ENCODE assay signal across 13 cellular contexts in the genomic region with DNA sequence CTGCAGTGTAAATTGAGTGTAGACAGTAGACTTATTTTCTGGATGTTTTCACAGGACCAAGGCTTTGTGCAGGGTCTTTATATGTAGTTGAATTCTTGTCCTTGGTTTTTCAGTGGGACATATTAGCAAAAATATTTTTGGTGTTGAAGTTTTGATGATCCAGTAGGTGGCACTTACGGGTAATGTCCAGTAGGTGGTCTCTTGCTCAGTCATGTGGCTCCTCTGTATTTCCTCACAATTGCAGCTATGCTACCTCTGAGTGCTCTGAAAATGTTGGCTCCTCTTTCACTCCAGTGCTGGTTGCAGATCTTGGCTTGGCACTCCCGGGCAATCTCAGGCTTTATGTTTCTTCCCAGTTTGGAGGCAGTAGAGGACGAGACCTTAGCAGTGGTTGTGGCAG.
DNase-seq lines count a peak whose midpoint lies in the region; ATAC-seq, FAIRE-seq and TF ChIP-seq lines count a peak whose summit lies in the region.
"Had no signal": no experiment of that assay in that cellular context is flagged by ENCODE, and none has a peak within 500 bp of the region (broad histone marks: within the 10 kb centered on the region; RNA-seq: fewer than 3 reads in every experiment).

No MANE protein-coding gene starts in this region.

- H2AFZ ChIP-seq in K562 (ENCODE audit: low read depth, low read length) = no peak overlapping the region

- no peak overlapping the region for H3K9ac ChIP-seq in K562 (ENCODE audit: insufficient read depth in 1 of 2, low read depth in 2 of 2, low read length in 2 of 2)

- no peaks in the 10 kb centered on the region for H3K9me1 ChIP-seq in K562 (ENCODE audit: control insufficient read depth, insufficient read depth, low read length)

- POLR2A ChIA-PET in K562 (lab: Yijun Ruan, JAX) = interaction anchor here (0.6 kb wide), 1 partner anchor 793 kb away, joined by 3 read pairs; no protein-coding TSS in a partner anchor

- no peaks in the 10 kb centered on the region for H3K79me2 ChIP-seq in K562 (ENCODE audit: control insufficient read depth, insufficient read depth, low read length)

- no peaks in the 10 kb centered on the region for H3K36me3 ChIP-seq in K562 (ENCODE audit: control insufficient read depth, insufficient read depth, low read length)
- H3K36me3 ChIP-seq in kidney epithelial cell (ENCODE audit: control insufficient read depth, insufficient read depth, low read length) = no peaks in the 10 kb centered on the region
- H3K36me3 ChIP-seq in heart right ventricle = no peaks in the 10 kb centered on the region
- H3K36me3 ChIP-seq: esophagus squamous epithelium had no signal

- H3K27me3 ChIP-seq in K562 (ENCODE audit: control insufficient read depth in 2 of 2, insufficient read depth in 2 of 2, low read length in 2 of 2) (no peaks in the 10 kb centered on the region), kidney epithelial cell (ENCODE audit: control insufficient read depth, insufficient read depth, low read length) (no peaks in the 10 kb centered on the region), heart right ventricle (peaks cover 0 to 22% (median 0%) of the 10 kb centered on the region in 7 donors)
- H3K27me3 ChIP-seq: esophagus squamous epithelium had no signal

- DNase-seq in KBM-7 (peak; percentile 20), K562 (ENCODE audit: extremely low read depth in 1 of 4, low spot score in 3 of 4) (peak in 1 of 4 experiments; percentile 0), kidney epithelial cell (ENCODE audit: low read depth) (no peak), heart right ventricle (no peak)
- DNase-seq in stimulated activated CD4-positive, alpha-beta T cell treated with anti-CD3 and anti-CD28 coated beads, Interleukin-12 subunit alpha, Interleukin-12 subunit beta, amount 100 ng/mL, for 4 hours = no peak
- no peak for DNase-seq in activated T-cell treated with anti-CD3 and anti-CD28 coated beads, Interleukin-2, amount 50 U/mL, for 1 hour
- DNase-seq: esophagus squamous epithelium; left ventricle myocardium superior; Right ventricle myocardium superior; stimulated activated CD4-positive, alpha-beta T cell treated with anti-CD3 and anti-CD28 coated beads, Interleukin-1b, Interleukin-23, amount 100 ng/mL, for 48 hours; stimulated activated naive CD4-positive, alpha-beta T cell treated with Interleukin-2 at 50 U/mL for 16 hours had no signal

- 0% methylated on average over 3 of the region's 3 CpGs for WGBS in K562 (ENCODE audit: insufficient coverage, low coverage, missing lambda C conversion rate)
- WGBS in heart right ventricle, 2 donors = 77 to 80% methylated on average over 3 of the region's 3 CpGs

- no peak for TF ChIP-seq EP300 in K562 (IDR thresholded peaks at IDR 0.05; ENCODE audit: low read length)

- FAIRE-seq in K562 (lab: Jason Lieb, UNC) = no peak

- H3K4me3 ChIP-seq in K562 = no peak overlapping the region
- no peak overlapping the region for H3K4me3 ChIP-seq in kidney epithelial cell (ENCODE audit: low read depth, low read length)
- H3K4me3 ChIP-seq in heart right ventricle = no peak overlapping the region
- H3K4me3 ChIP-seq: esophagus squamous epithelium had no signal

- CTCF ChIA-PET in K562 (lab: Yijun Ruan, JAX; ENCODE audit: low intra/inter-chr PET ratio) = no interaction called here

- in situ Hi-C loops in KBM-7 (cut with MboI; ENCODE audit: low pct_unique_long_range_greater_than_20kb, low sequenced_read_pairs) (no loop called here), K562 (cut with MboI) (no loop called here)

- TF ChIP-seq POLR2A in K562 (conservative IDR thresholded peaks at IDR 0.05) = no peak

- H3K9me3 ChIP-seq in K562 (replicated peaks; ENCODE audit: control insufficient read depth, insufficient read depth, low read depth, low read length) (no peaks in the 10 kb centered on the region), heart right ventricle (no peaks in the 10 kb centered on the region)
- H3K9me3 ChIP-seq: esophagus squamous epithelium had no signal

- H4K20me1 ChIP-seq in K562 (replicated peaks; ENCODE audit: control insufficient read depth, insufficient read depth, low read length) = no peaks in the 10 kb centered on the region

- intact Hi-C loops in K562 (cut with micrococcal nuclease) = no loop called here
- intact Hi-C loops in heart right ventricle (cut with DNase I) = no loop called here

- no TSS peak for BruUV-seq in K562 (replicated peaks; lab: Mats Ljungman, UMichigan)

- ATAC-seq in GM18861 (IDR thresholded peaks at IDR 0.05; ENCODE audit: unreplicated experiment) (peak; percentile 69), K562 (peak; percentile 39; the same call in 1 of the 3 replicates), HG02571 (IDR thresholded peaks at IDR 0.05; ENCODE audit: unreplicated experiment) (no peak), heart right ventricle (no peak)
- ATAC-seq: left ventricle myocardium superior had no signal

- H3K27ac ChIP-seq in K562 (ENCODE audit: extremely low read depth, low read depth, low read length) = no peak overlapping the region
- H3K27ac ChIP-seq in heart right ventricle = no peak overlapping the region
- H3K27ac ChIP-seq: esophagus squamous epithelium had no signal

- peak in 1 of 3 experiments; percentile 28; a peak in 2 of 6 replicates for TF ChIP-seq CTCF in K562 (IDR thresholded peaks at IDR 0.05 in 2 of 3, conservative IDR thresholded peaks at IDR 0.05 in 1 of 3; ENCODE audit: insufficient read depth in 2 of 3, low read depth in 1 of 3, low read length in 3 of 3)
- peak; percentile 2 for TF ChIP-seq CTCF in kidney epithelial cell (IDR thresholded peaks at IDR 0.05; ENCODE audit: insufficient read depth, low read length, poor library complexity, severe bottlenecking)
- TF ChIP-seq CTCF in heart right ventricle (IDR thresholded peaks at IDR 0.05) = peak in 1 of 9 donors; percentile 13

- no peaks in the 10 kb centered on the region for H3K4me1 ChIP-seq in K562 (replicated peaks in 1 of 2; ENCODE audit: control insufficient read depth in 2 of 2, insufficient read depth in 2 of 2, low read length in 2 of 2)
- H3K4me1 ChIP-seq in heart right ventricle = no peaks in the 10 kb centered on the region
- H3K4me1 ChIP-seq: esophagus squamous epithelium had no signal

- no peak for TF ChIP-seq RAD21 in K562 (CRISPR knock-in tag; conservative IDR thresholded peaks at IDR 0.05 in 1 of 2, IDR thresholded peaks at IDR 0.05 in 1 of 2)

- no peak overlapping the region for H3K4me2 ChIP-seq in K562 (ENCODE audit: insufficient read depth, low read length)

TF ChIP-seq in K562, 482 proteins besides CTCF, POLR2A, EP300 and RAD21:
- TF ChIP-seq, protein P1, sequence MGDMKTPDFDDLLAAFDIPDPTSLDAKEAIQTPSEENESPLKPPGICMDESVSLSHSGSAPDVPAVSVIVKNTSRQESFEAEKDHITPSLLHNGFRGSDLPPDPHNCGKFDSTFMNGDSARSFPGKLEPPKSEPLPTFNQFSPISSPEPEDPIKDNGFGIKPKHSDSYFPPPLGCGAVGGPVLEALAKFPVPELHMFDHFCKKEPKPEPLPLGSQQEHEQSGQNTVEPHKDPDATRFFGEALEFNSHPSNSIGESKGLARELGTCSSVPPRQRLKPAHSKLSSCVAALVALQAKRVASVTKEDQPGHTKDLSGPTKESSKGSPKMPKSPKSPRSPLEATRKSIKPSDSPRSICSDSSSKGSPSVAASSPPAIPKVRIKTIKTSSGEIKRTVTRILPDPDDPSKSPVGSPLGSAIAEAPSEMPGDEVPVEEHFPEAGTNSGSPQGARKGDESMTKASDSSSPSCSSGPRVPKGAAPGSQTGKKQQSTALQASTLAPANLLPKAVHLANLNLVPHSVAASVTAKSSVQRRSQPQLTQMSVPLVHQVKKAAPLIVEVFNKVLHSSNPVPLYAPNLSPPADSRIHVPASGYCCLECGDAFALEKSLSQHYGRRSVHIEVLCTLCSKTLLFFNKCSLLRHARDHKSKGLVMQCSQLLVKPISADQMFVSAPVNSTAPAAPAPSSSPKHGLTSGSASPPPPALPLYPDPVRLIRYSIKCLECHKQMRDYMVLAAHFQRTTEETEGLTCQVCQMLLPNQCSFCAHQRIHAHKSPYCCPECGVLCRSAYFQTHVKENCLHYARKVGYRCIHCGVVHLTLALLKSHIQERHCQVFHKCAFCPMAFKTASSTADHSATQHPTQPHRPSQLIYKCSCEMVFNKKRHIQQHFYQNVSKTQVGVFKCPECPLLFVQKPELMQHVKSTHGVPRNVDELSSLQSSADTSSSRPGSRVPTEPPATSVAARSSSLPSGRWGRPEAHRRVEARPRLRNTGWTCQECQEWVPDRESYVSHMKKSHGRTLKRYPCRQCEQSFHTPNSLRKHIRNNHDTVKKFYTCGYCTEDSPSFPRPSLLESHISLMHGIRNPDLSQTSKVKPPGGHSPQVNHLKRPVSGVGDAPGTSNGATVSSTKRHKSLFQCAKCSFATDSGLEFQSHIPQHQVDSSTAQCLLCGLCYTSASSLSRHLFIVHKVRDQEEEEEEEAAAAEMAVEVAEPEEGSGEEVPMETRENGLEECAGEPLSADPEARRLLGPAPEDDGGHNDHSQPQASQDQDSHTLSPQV (IDR thresholded peaks at IDR 0.05) = no peak
- TF ChIP-seq ZKSCAN8 (CRISPR knock-in tag; IDR thresholded peaks at IDR 0.05) = no peak
- TF ChIP-seq OTX1 (CRISPR knock-in tag; IDR thresholded peaks at IDR 0.05) = no peak
- TF ChIP-seq ZNF324 (CRISPR knock-in tag; IDR thresholded peaks at IDR 0.05) = no peak
- no peak for TF ChIP-seq MTA1 (IDR thresholded peaks at IDR 0.05; ENCODE audit: borderline replicate concordance)
- TF ChIP-seq, protein P2, sequence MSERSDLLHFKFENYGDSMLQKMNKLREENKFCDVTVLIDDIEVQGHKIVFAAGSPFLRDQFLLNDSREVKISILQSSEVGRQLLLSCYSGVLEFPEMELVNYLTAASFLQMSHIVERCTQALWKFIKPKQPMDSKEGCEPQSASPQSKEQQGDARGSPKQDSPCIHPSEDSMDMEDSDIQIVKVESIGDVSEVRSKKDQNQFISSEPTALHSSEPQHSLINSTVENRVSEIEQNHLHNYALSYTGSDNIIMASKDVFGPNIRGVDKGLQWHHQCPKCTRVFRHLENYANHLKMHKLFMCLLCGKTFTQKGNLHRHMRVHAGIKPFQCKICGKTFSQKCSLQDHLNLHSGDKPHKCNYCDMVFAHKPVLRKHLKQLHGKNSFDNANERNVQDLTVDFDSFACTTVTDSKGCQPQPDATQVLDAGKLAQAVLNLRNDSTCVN (CRISPR knock-in tag; IDR thresholded peaks at IDR 0.05) = no peak
TF ChIP-seq in K562: peak in this region for 0.

Comparison
In these comparisons a context has a peak if more than half of its experiments do, and no peak if none do; other contexts are left out.
1. ATAC-seq: peak in GM18861 (single experiment) and K562 (single experiment); none in HG02571 (single experiment) and heart right ventricle (0 of 8).